11 cellular contexts compared by ENCODE assay signal in genomic region chr6:195861-196360, GRCh38.
DNase-seq lines count a peak whose midpoint lies in the region; ATAC-seq, FAIRE-seq and TF ChIP-seq lines count a peak whose summit lies in the region.
"Had no signal": no experiment of that assay in that cellular context is flagged by ENCODE, and none has a peak within 500 bp of the region (broad histone marks: within the 10 kb centered on the region; RNA-seq: fewer than 3 reads in every experiment).

No MANE protein-coding gene starts in this region.

- H3K4me3 ChIP-seq in gastroesophageal sphincter, result no peak overlapping the region

- peak overlapping the region in 2 of 4 donors; percentile 42 to 61 for H3K27ac ChIP-seq in gastroesophageal sphincter

- TF ChIP-seq POLR2A in GM12891 (IDR thresholded peaks at IDR 0.05; ENCODE audit: low read depth, low read length) (no peak), gastroesophageal sphincter (IDR thresholded peaks at IDR 0.05) (no peak)

- H3K27me3 ChIP-seq in gastroesophageal sphincter, result no peaks in the 10 kb centered on the region

- in situ Hi-C loops in KBM-7 (cut with MboI; ENCODE audit: low pct_unique_long_range_greater_than_20kb, low sequenced_read_pairs), result no loop called here

- peak; percentile 79 for ATAC-seq in gastroesophageal sphincter

- TF ChIP-seq CTCF in gastroesophageal sphincter (IDR thresholded peaks at IDR 0.05), result no peak

- peaks cover 0 to 14% (median 7%) of the 10 kb centered on the region in 3 donors for H3K4me1 ChIP-seq in gastroesophageal sphincter

- no peak for TF ChIP-seq EP300 in gastroesophageal sphincter (IDR thresholded peaks at IDR 0.05)

- WGBS in gastroesophageal sphincter (ENCODE audit: low coverage in 1 of 2), 2 donors, result 19 to 29% methylated on average over 2 to 3 of the region's 3 CpGs

- H3K36me3 ChIP-seq in gastroesophageal sphincter, result no peaks in the 10 kb centered on the region

- peak; percentile 59 for FAIRE-seq in GM12891 (lab: Jason Lieb, UNC)
- FAIRE-seq: H1 had no signal

- DNase-seq in GM12891 (ENCODE audit: insufficient read length, low spot score), result no peak
- peak; percentile 48 for DNase-seq in activated T-cell treated with anti-CD3 and anti-CD28 coated beads for 48 hours (ENCODE audit: low read depth)
- peak; percentile 73 for DNase-seq in stimulated activated CD4-positive, alpha-beta T cell treated with anti-CD3 and anti-CD28 coated beads, Interleukin-1b, Interleukin-23, amount 100 ng/mL, for 48 hours
- DNase-seq in EL, result no peak
- no peak for DNase-seq in iPS-NIHi7 (ENCODE audit: extremely low spot score)
- DNase-seq in KBM-7, result no peak
- DNase-seq in NCI-H446 (lab: John Stamatoyannopoulos, UW), result no peak
- DNase-seq: GDM1, Karpas-422 had no signal

- H3K9me3 ChIP-seq in gastroesophageal sphincter, result no peaks in the 10 kb centered on the region

TF ChIP-seq in GM12891, 5 proteins besides CTCF, POLR2A, EP300 and RAD21:
- TF ChIP-seq TAF1 (IDR thresholded peaks at IDR 0.05; ENCODE audit: low read depth, low read length) (no peak), POU2F2 (IDR thresholded peaks at IDR 0.05; ENCODE audit: low read depth, low read length) (no peak), PAX5 (IDR thresholded peaks at IDR 0.05; ENCODE audit: insufficient read depth, low read length, severe bottlenecking) (no peak), SPI1 (IDR thresholded peaks at IDR 0.05; ENCODE audit: low read depth, low read length) (no peak), POLR2AphosphoS5 (IDR thresholded peaks at IDR 0.05; ENCODE audit: low read depth, low read length) (no peak)

Comparison
In these comparisons a context has a peak if more than half of its experiments do, and no peak if none do; other contexts are left out.
1. DNase-seq: peak in activated T-cell treated with anti-CD3 and anti-CD28 coated beads for 48 hours (single experiment) and stimulated activated CD4-positive, alpha-beta T cell treated with anti-CD3 and anti-CD28 coated beads, Interleukin-1b, Interleukin-23, amount 100 ng/mL, for 48 hours (single experiment); none in GM12891 (single experiment), EL (single experiment), iPS-NIHi7 (single experiment), KBM-7 (single experiment) and NCI-H446 (0 of 2).